Comparison of ENCODE assay signal across 9 cellular contexts in the genomic region with DNA sequence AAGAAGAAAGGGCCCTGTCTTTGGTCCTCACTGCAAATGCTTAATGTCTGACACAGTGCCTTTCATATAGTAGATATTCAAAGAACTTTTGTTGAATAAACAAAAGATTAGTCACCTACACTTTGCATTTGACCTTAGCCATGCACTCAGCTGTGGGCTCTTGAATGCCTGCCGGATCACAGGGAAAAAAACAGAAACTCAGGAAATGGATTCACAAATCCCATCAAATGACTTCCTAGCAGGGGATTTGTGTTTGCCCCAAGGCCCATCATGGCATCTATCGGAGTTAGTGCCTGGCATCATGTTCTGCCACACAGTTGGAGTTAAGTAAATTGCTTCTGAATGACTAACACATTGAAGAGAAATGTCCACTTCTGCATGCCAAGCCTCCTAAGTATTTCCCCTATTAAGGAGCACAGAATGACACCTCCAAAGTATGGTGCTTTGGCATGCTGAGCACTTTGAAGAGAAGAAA.
DNase-seq lines count a peak whose midpoint lies in the region; ATAC-seq and TF ChIP-seq lines count a peak whose summit lies in the region.
"Had no signal": no experiment of that assay in that cellular context is flagged by ENCODE, and none has a peak within 500 bp of the region (broad histone marks: within the 10 kb centered on the region; RNA-seq: fewer than 3 reads in every experiment).

No MANE protein-coding gene starts in this region.

- RAD21 ChIA-PET in HCT116 (lab: Charles Lee; ENCODE audit: low non-redundant PET in 1 of 2, low total read pairs in 2 of 2, uncharacterized antibody in 2 of 2, unreplicated experiment in 2 of 2) = no interaction called here

- no peaks in the 10 kb centered on the region for H3K9me2 ChIP-seq in HCT116 (ENCODE audit: insufficient read depth)

- DNase-seq in HCT116 (ENCODE audit: low read depth, low spot score) (peak; percentile 96), T1000 (lab: John Stamatoyannopoulos, UW) (peak; percentile 69), heart left ventricle (no peak), prostate gland (ENCODE audit: low spot score) (no peak), NCI-H187 treated with DMSO at 0.1 percent for 48 hours (lab: John Stamatoyannopoulos, UW) (no peak)
- no peak for DNase-seq in activated CD8-positive, alpha-beta memory T cell treated with anti-CD3 and anti-CD28 coated beads, Interleukin-2, amount 50 U/mL, for 48 hours
- DNase-seq in activated CD4-positive, alpha-beta memory T cell treated with anti-CD3 and anti-CD28 coated beads, Interleukin-2, amount 10 ng/mL, durations not matched to agents 7 days and 5 days = no peak
- DNase-seq: stimulated activated CD4-positive, alpha-beta T cell treated with anti-CD3 and anti-CD28 coated beads, Interleukin-12 subunit alpha, Interleukin-12 subunit beta, amount 100 ng/mL, for 4 hours had no signal

- H2AFZ ChIP-seq in HCT116 (ENCODE audit: low read depth, low read length, poor library complexity, severe bottlenecking) = no peak overlapping the region

- peaks cover 80% of the 10 kb centered on the region for H3K79me2 ChIP-seq in HCT116 (ENCODE audit: insufficient read depth, low read length)

- no peaks in the 10 kb centered on the region for H4K20me1 ChIP-seq in HCT116 (ENCODE audit: insufficient read depth)

- no TSS peak for BruUV-seq in HCT116 (replicated peaks; lab: Mats Ljungman, UMichigan)

- TF ChIP-seq CTCF in HCT116 (IDR thresholded peaks at IDR 0.05 in 2 of 3, conservative IDR thresholded peaks at IDR 0.05 in 1 of 3; ENCODE audit: borderline replicate concordance in 1 of 3, insufficient read depth in 1 of 3, low read depth in 2 of 3, low read length in 2 of 3) = no peak
- TF ChIP-seq CTCF in heart left ventricle (IDR thresholded peaks at IDR 0.05) = no peak
- TF ChIP-seq CTCF in prostate gland (IDR thresholded peaks at IDR 0.05) = no peak

- 23 to 29% (median 26%) methylated on average over 2 of the region's 2 CpGs for WGBS in heart left ventricle, 4 donors
- 68% methylated on average over 2 of the region's 2 CpGs for WGBS in prostate gland

- H3K9me3 ChIP-seq in HCT116 (ENCODE audit: control insufficient read depth in 1 of 2, insufficient read depth in 1 of 2, low read depth in 1 of 2, low read length in 2 of 2) = peaks cover 0 to 5% of the 10 kb centered on the region in 2 experiments; a peak in 1 of 4 replicates
- no peaks in the 10 kb centered on the region for H3K9me3 ChIP-seq in heart left ventricle
- no peaks in the 10 kb centered on the region for H3K9me3 ChIP-seq in skeletal muscle satellite cell (replicated peaks; ENCODE audit: low read length)
- no peaks in the 10 kb centered on the region for H3K9me3 ChIP-seq in prostate gland

- no peaks in the 10 kb centered on the region for H3K36me3 Mint-ChIP-seq in activated CD4-positive, alpha-beta memory T cell treated with anti-CD3 and anti-CD28 coated beads, Interleukin-2, amount 10 ng/mL, durations not matched to agents 7 days and 5 days (ENCODE audit: low read depth)

- peak overlapping the region; percentile 99 for H3K27ac ChIP-seq in HCT116 (ENCODE audit: low read depth, low read length)
- peak overlapping the region in 11 of 12 donors; percentile 8 to 66 (median 56) for H3K27ac ChIP-seq in heart left ventricle
- no peak overlapping the region for H3K27ac ChIP-seq in prostate gland

- CTCF ChIA-PET in HCT116 (lab: Charles Lee) = interaction anchor here (1.0 to 2.3 kb wide), 3 partner anchors 15 to 610 kb away, joined by 3 to 5 read pairs (median 3); no protein-coding TSS in a partner anchor
- CTCF ChIA-PET in activated CD4-positive, alpha-beta memory T cell treated with anti-CD3 and anti-CD28 coated beads, Interleukin-2, amount 10 ng/mL, durations not matched to agents 7 days and 5 days (lab: Charles Lee) = no interaction called here

- peaks cover 0 to 12% of the 10 kb centered on the region in 2 experiments; a peak in 2 of 4 replicates for H3K36me3 ChIP-seq in HCT116 (ENCODE audit: control insufficient read depth in 1 of 2, insufficient read depth in 2 of 2, low read length in 2 of 2)
- H3K36me3 ChIP-seq in heart left ventricle = no peaks in the 10 kb centered on the region
- no peaks in the 10 kb centered on the region for H3K36me3 ChIP-seq in skeletal muscle satellite cell (ENCODE audit: insufficient read depth, low read length)
- no peaks in the 10 kb centered on the region for H3K36me3 ChIP-seq in prostate gland

- TF ChIP-seq POLR2A in HCT116 (IDR thresholded peaks at IDR 0.05; ENCODE audit: borderline replicate concordance, extremely low read depth, insufficient read depth, insufficient read length) (no peak), heart left ventricle (IDR thresholded peaks at IDR 0.05) (no peak), prostate gland (IDR thresholded peaks at IDR 0.05) (no peak)

- H3K4me2 ChIP-seq in HCT116 (ENCODE audit: low read length) (peak overlapping the region; percentile 78), skeletal muscle satellite cell (ENCODE audit: low read length) (peak overlapping the region; percentile 65)

- H3K4me1 ChIP-seq in HCT116 (ENCODE audit: control insufficient read depth in 1 of 2, insufficient read depth in 2 of 2, low read length in 2 of 2) = peaks cover 82 to 84% of the 10 kb centered on the region in 2 experiments
- H3K4me1 ChIP-seq in heart left ventricle = peaks cover 0 to 50% (median 35%) of the 10 kb centered on the region in 12 donors
- H3K4me1 ChIP-seq in skeletal muscle satellite cell (ENCODE audit: control insufficient read depth, insufficient read depth, low read length) = peaks cover 44% of the 10 kb centered on the region
- H3K4me1 ChIP-seq in prostate gland (replicated peaks) = no peaks in the 10 kb centered on the region

- H3K4me3 Mint-ChIP-seq in activated CD4-positive, alpha-beta memory T cell treated with anti-CD3 and anti-CD28 coated beads, Interleukin-2, amount 10 ng/mL, durations not matched to agents 7 days and 5 days = no peak overlapping the region

- peaks cover 2% of the 10 kb centered on the region for H3K27me3 Mint-ChIP-seq in activated CD4-positive, alpha-beta memory T cell treated with anti-CD3 and anti-CD28 coated beads, Interleukin-2, amount 10 ng/mL, durations not matched to agents 7 days and 5 days

- no peaks in the 10 kb centered on the region for H3K9me3 Mint-ChIP-seq in activated CD4-positive, alpha-beta memory T cell treated with anti-CD3 and anti-CD28 coated beads, Interleukin-2, amount 10 ng/mL, durations not matched to agents 7 days and 5 days

- H3K27me3 ChIP-seq in HCT116 (ENCODE audit: insufficient read depth, low read length) (no peaks in the 10 kb centered on the region), heart left ventricle (no peaks in the 10 kb centered on the region), skeletal muscle satellite cell (ENCODE audit: control insufficient read depth, insufficient read depth, low read length) (no peaks in the 10 kb centered on the region), prostate gland (replicated peaks; ENCODE audit: insufficient read depth) (no peaks in the 10 kb centered on the region)

- H3K9ac ChIP-seq in HCT116 (ENCODE audit: low read length) (peak overlapping the region; percentile 48), skeletal muscle satellite cell (ENCODE audit: low read depth, low read length) (peak overlapping the region; percentile 29)

- peak overlapping the region in 1 of 2 experiments; percentile 1; a peak in 1 of 4 replicates for H3K4me3 ChIP-seq in HCT116 (replicated peaks in 1 of 2; ENCODE audit: low read depth in 1 of 2, low read length in 2 of 2)
- no peak overlapping the region for H3K4me3 ChIP-seq in heart left ventricle
- H3K4me3 ChIP-seq in skeletal muscle satellite cell (ENCODE audit: low read length) = peak overlapping the region; percentile 8
- H3K4me3 ChIP-seq in prostate gland = no peak overlapping the region

- H3K27ac Mint-ChIP-seq in activated CD4-positive, alpha-beta memory T cell treated with anti-CD3 and anti-CD28 coated beads, Interleukin-2, amount 10 ng/mL, durations not matched to agents 7 days and 5 days = no peak overlapping the region

- TF ChIP-seq RAD21 in HCT116 (IDR thresholded peaks at IDR 0.05; ENCODE audit: low read depth) = peak; percentile 31; the same call in 1 of the 2 replicates

- POLR2A ChIA-PET in HCT116 (lab: Charles Lee) = interaction anchor here (1.0 to 3.8 kb wide), 2 partner anchors 11 to 14 kb away, joined by 3 to 21 read pairs; no protein-coding TSS in a partner anchor
- POLR2A ChIA-PET in activated CD4-positive, alpha-beta memory T cell treated with anti-CD3 and anti-CD28 coated beads, Interleukin-2, amount 10 ng/mL, durations not matched to agents 7 days and 5 days (lab: Charles Lee) = no interaction called here

- intact Hi-C loops in HCT116 (cut with micrococcal nuclease) = loop anchor here (5.0 kb wide), 1 partner anchor 602 kb away; a partner anchor contains a TSS
- intact Hi-C loops in heart left ventricle (cut with DNase I) = loop anchor here in 5 of 10 donors (2.0 to 5.0 kb wide), 3 partner anchors 36 to 127 kb away; no protein-coding TSS in a partner anchor
- intact Hi-C loops in prostate gland (cut with DNase I) = loop anchor here (5.0 kb wide), 1 partner anchor 42 kb away; no protein-coding TSS in a partner anchor

- H3K4me1 Mint-ChIP-seq in activated CD4-positive, alpha-beta memory T cell treated with anti-CD3 and anti-CD28 coated beads, Interleukin-2, amount 10 ng/mL, durations not matched to agents 7 days and 5 days = no peaks in the 10 kb centered on the region

- ATAC-seq in HCT116 (peak; percentile 69), heart left ventricle (peak in 3 of 4 donors; percentile 15 to 47 (median 25))

TF ChIP-seq in HCT116, 20 proteins besides CTCF, POLR2A, EP300 and RAD21 (continues in another document):
- peak; percentile 97 for TF ChIP-seq SP1 (IDR thresholded peaks at IDR 0.05; ENCODE audit: low read depth)
- no peak for TF ChIP-seq ZFX (IDR thresholded peaks at IDR 0.05)
- TF ChIP-seq JUND (IDR thresholded peaks at IDR 0.05) = peak; percentile 94
- TF ChIP-seq CBX3 (IDR thresholded peaks at IDR 0.05; ENCODE audit: low read depth) = peak; percentile 79; the same call in 1 of the 2 replicates
- no peak; the same call in 1 of the 2 replicates for TF ChIP-seq EGR1 (IDR thresholded peaks at IDR 0.05; ENCODE audit: low read depth)
- TF ChIP-seq TCF7L2 (IDR thresholded peaks at IDR 0.05; ENCODE audit: borderline replicate concordance, extremely low read depth, insufficient read depth, insufficient read length) = peak; percentile 93
- peak; percentile 92 for TF ChIP-seq FOSL1 (IDR thresholded peaks at IDR 0.05; ENCODE audit: low read depth)

Comparison
In these comparisons a context has a peak if more than half of its experiments do, and no peak if none do; other contexts are left out.
1. DNase-seq: peak in HCT116 (single experiment) and T1000 (single experiment); none in heart left ventricle (0 of 5), prostate gland (single experiment), activated CD8-positive, alpha-beta memory T cell treated with anti-CD3 and anti-CD28 coated beads, Interleukin-2, amount 50 U/mL, for 48 hours (single experiment), activated CD4-positive, alpha-beta memory T cell treated with anti-CD3 and anti-CD28 coated beads, Interleukin-2, amount 10 ng/mL, durations not matched to agents 7 days and 5 days (single experiment) and NCI-H187 treated with DMSO at 0.1 percent for 48 hours (single experiment).
2. H3K27ac ChIP-seq: peak in HCT116 (single experiment) and heart left ventricle (11 of 12); none in prostate gland (0 of 2).